In genomic region chr1:169326644-169327316, GRCh38 we compare ENCODE assay signal across 8 cellular contexts. TPM values are rescaled to one million over a fixed set of nuclear protein-coding genes. Genes with fewer than 3 reads are reported as not detected.
A peak's percentile ranks its signal among the peaks of the same experiment; 100 is the strongest.
DNase-seq lines count a peak whose midpoint lies in the region; ATAC-seq and TF ChIP-seq lines count a peak whose summit lies in the region.

No MANE protein-coding gene starts in this region.

- H3K4me1 Mint-ChIP-seq in HFFc6 (ENCODE audit: low read depth), result peaks cover 17% of the 10 kb centered on the region

- no peak overlapping the region for H3K4me3 Mint-ChIP-seq in HFFc6

- intact Hi-C loops in sciatic nerve (cut with DNase I), result no loop called here

- H3K36me3 Mint-ChIP-seq in HFFc6 (ENCODE audit: low read depth), result peaks cover 9% of the 10 kb centered on the region

- H3K9me3 Mint-ChIP-seq in HFFc6, result no peaks in the 10 kb centered on the region

- TF ChIP-seq CTCF in HFFc6 (IDR thresholded peaks at IDR 0.05), result no peak

- H3K27ac Mint-ChIP-seq in HFFc6, result peak overlapping the region; percentile 20; the same call in 1 of the 2 replicates

- DNase-seq in HFFc6, result peak; percentile 9
- DNase-seq in NCI-H226, result peak; percentile 46
- peak; percentile 54 for DNase-seq in glomerular visceral epithelial cell (ENCODE audit: extremely low spot score)
- DNase-seq in NCI-H1092 treated with DMSO at 0.1 percent for 48 hours (lab: John Stamatoyannopoulos, UW), result no peak
- DNase-seq in sciatic nerve (ENCODE audit: low spot score), result no peak
- no peak for DNase-seq in activated CD4-positive, alpha-beta T cell treated with anti-CD3 and anti-CD28 coated beads for 4 hours
- no peak for DNase-seq in midbrain (lab: John Stamatoyannopoulos, UW)

- H3K27me3 Mint-ChIP-seq in HFFc6 (ENCODE audit: insufficient read depth), result no peaks in the 10 kb centered on the region

- ATAC-seq in GM18858 (IDR thresholded peaks at IDR 0.05; ENCODE audit: unreplicated experiment) (peak; percentile 98), sciatic nerve (no peak)

RNA-seq across cellular contexts. Expression of gene NME7, which starts 40.8 kb away (rescaled TPM):
- total RNA-seq in HFFc6 (2021; fragmentation: NEBNext Ultra II Directional; extraction: Animal tissue kit (Norgen Biotek cat#: 25700)), result 10 to 100 TPM; 16.0 to 22.2 (median 18.7) TPM
- 15.9 TPM for total RNA-seq in sciatic nerve

RNA-seq across cellular contexts. Expression of gene BLZF1, which starts 41.2 kb away (rescaled TPM):
- 10 to 100 TPM; 33.2 to 37.3 (median 35.9) TPM for total RNA-seq in HFFc6 (2021; fragmentation: NEBNext Ultra II Directional; extraction: Animal tissue kit (Norgen Biotek cat#: 25700))
- total RNA-seq in sciatic nerve, result 28.1 TPM

Comparison
In these comparisons a context has a peak if more than half of its experiments do, and no peak if none do; other contexts are left out.
1. DNase-seq: peak in HFFc6 (single experiment), NCI-H226 (single experiment) and glomerular visceral epithelial cell (single experiment); none in NCI-H1092 treated with DMSO at 0.1 percent for 48 hours (single experiment), sciatic nerve (single experiment), activated CD4-positive, alpha-beta T cell treated with anti-CD3 and anti-CD28 coated beads for 4 hours (0 of 2) and midbrain (single experiment).